22 cellular contexts compared by ENCODE assay signal in genomic region chr3:21274000-21274671, GRCh38.
DNase-seq lines count a peak whose midpoint lies in the region; ATAC-seq, FAIRE-seq and TF ChIP-seq lines count a peak whose summit lies in the region.
"Had no signal": no experiment of that assay in that cellular context is flagged by ENCODE, and none has a peak within 500 bp of the region (broad histone marks: within the 10 kb centered on the region; RNA-seq: fewer than 3 reads in every experiment).

No MANE protein-coding gene starts in this region.

- ATAC-seq in IMR-90 (ENCODE audit: low read depth) = no peak
- ATAC-seq: CD8-positive, alpha-beta T cell; naive thymus-derived CD4-positive, alpha-beta T cell; stimulated activated naive CD8-positive, alpha-beta T cell treated with anti-CD3 and anti-CD28 coated beads, Interleukin-15, amount 100 ng/mL, for 72 hours had no signal

- peaks cover 9% of the 10 kb centered on the region for H3K9me3 Mint-ChIP-seq in nephron progenitor cell

- no TSS peak for BruUV-seq in IMR-90 (replicated peaks; lab: Mats Ljungman, UMichigan)

- WGBS in IMR-90 (ENCODE audit: extremely low coverage in 2 of 2, insufficient read length in 1 of 2), 2 experiments = no CpG with 5 or more reads among the region's 2 CpGs
- whole genome bisulfite sequencing in mesendoderm (ENCODE audit: extremely low coverage, insufficient coverage, low lambda C conversion rate) = no CpG with 5 or more reads among the region's 2 CpGs

- dilution Hi-C loops in IMR-90 (cut with HindIII; ENCODE audit: low sequenced_read_pairs, unreplicated experiment) = no loop called here

- peak; percentile 4 for DNase-seq in ACHN
- DNase-seq in IMR-90 = peak; percentile 17
- no peak for DNase-seq in mesendoderm
- DNase-seq in putamen (ENCODE audit: low spot score) = no peak
- DNase-seq in dorsolateral prefrontal cortex = no peak
- DNase-seq in nephron progenitor cell = no peak
- no peak for DNase-seq in central memory CD4-positive, alpha-beta T cell
- DNase-seq: activated CD4-positive, alpha-beta T cell treated with anti-CD3 and anti-CD28 coated beads, Interleukin-2, amount 10 ng/mL, durations not matched to agents 7 days and 5 days; activated T-cell treated with anti-CD3 and anti-CD28 coated beads, Interleukin-2, amount 50 U/mL, for 24 hours; CD8-positive, alpha-beta T cell; DMS79 treated with DMSO at 0.1 percent for 48 hours; naive thymus-derived CD4-positive, alpha-beta T cell; NCI-H1417 treated with DMSO at 0.1 percent for 48 hours; NCI-H2171; stimulated activated CD4-positive, alpha-beta T cell treated with anti-CD3 and anti-CD28 coated beads, Interleukin-15, amount 100 ng/mL, for 24 hours; stimulated activated naive CD8-positive, alpha-beta T cell treated with anti-CD3 and anti-CD28 coated beads, Interleukin-15, amount 100 ng/mL, for 72 hours had no signal

- H4K5ac ChIP-seq in IMR-90 (ENCODE audit: low read depth, low read length) (no peak overlapping the region), mesendoderm (ENCODE audit: low read length) (no peak overlapping the region)

- H2AK9ac ChIP-seq in IMR-90 (replicated peaks; ENCODE audit: low read depth, low read length, poor library complexity) = no peak overlapping the region

- no peak overlapping the region for H2BK20ac ChIP-seq in IMR-90 (ENCODE audit: low read depth, low read length)

- H4K8ac ChIP-seq in IMR-90 (ENCODE audit: low read depth in 2 of 2, low read length in 2 of 2) (no peak overlapping the region), mesendoderm (ENCODE audit: low read depth, low read length) (peak overlapping the region; percentile 13)

- no peaks in the 10 kb centered on the region for H3K4me1 Mint-ChIP-seq in nephron progenitor cell
- H3K4me1 Mint-ChIP-seq: activated CD4-positive, alpha-beta T cell treated with anti-CD3 and anti-CD28 coated beads, Interleukin-2, amount 10 ng/mL, durations not matched to agents 7 days and 5 days; activated naive CD4-positive, alpha-beta T cell treated with anti-CD3 and anti-CD28 coated beads, Interleukin-2, amount 50 U/mL, for 24 hours; naive thymus-derived CD4-positive, alpha-beta T cell; stimulated activated naive CD8-positive, alpha-beta T cell treated with anti-CD3 and anti-CD28 coated beads, Interleukin-15, amount 100 ng/mL, for 72 hours had no signal

- CTCF ChIA-PET in IMR-90 (lab: Yijun Ruan, JAX) = no interaction called here

- H3K4ac ChIP-seq in IMR-90 (ENCODE audit: low read depth, low read length) (no peak overlapping the region), mesendoderm (ENCODE audit: low read depth, low read length) (no peak overlapping the region)

- in situ Hi-C loops in ACHN (cut with HindIII; ENCODE audit: low pct_ligation_motif_present, low pct_unique_long_range_greater_than_20kb, low sequenced_read_pairs) = no loop called here
- in situ Hi-C loops in IMR-90 (cut with MboI; ENCODE audit: low sequenced_read_pairs) = no loop called here

- H2AFZ ChIP-seq in IMR-90 (replicated peaks; ENCODE audit: low read length, poor library complexity) = no peak overlapping the region

- H3K4me2 ChIP-seq in IMR-90 (ENCODE audit: low read depth, low read length) (no peak overlapping the region), mesendoderm (ENCODE audit: low read length) (no peak overlapping the region)

- no peak overlapping the region for H3K27ac Mint-ChIP-seq in nephron progenitor cell
- H3K27ac Mint-ChIP-seq: activated CD4-positive, alpha-beta T cell treated with anti-CD3 and anti-CD28 coated beads, Interleukin-2, amount 10 ng/mL, durations not matched to agents 7 days and 5 days; activated naive CD4-positive, alpha-beta T cell treated with anti-CD3 and anti-CD28 coated beads, Interleukin-2, amount 50 U/mL, for 24 hours; activated T-cell treated with anti-CD3 and anti-CD28 coated beads, Interleukin-2, amount 50 U/mL, for 24 hours; CD8-positive, alpha-beta T cell; naive thymus-derived CD4-positive, alpha-beta T cell; stimulated activated naive CD8-positive, alpha-beta T cell treated with anti-CD3 and anti-CD28 coated beads, Interleukin-15, amount 100 ng/mL, for 72 hours had no signal

- H2BK5ac ChIP-seq in IMR-90 (ENCODE audit: low read depth, low read length, poor library complexity, severe bottlenecking) (no peak overlapping the region), mesendoderm (ENCODE audit: low read length) (no peak overlapping the region)

- H3K36me3 ChIP-seq in IMR-90 (ENCODE audit: control insufficient read depth, insufficient read depth, low read length) = no peaks in the 10 kb centered on the region
- H3K36me3 ChIP-seq in mesendoderm (ENCODE audit: control insufficient read depth, insufficient read depth, low read length) = no peaks in the 10 kb centered on the region
- H3K36me3 ChIP-seq: cardiac muscle cell, prostate gland had no signal

- H3K9me1 ChIP-seq in IMR-90 (ENCODE audit: insufficient read depth, low read length) = no peaks in the 10 kb centered on the region

- H2AK5ac ChIP-seq in IMR-90 (ENCODE audit: low read depth, low read length) (no peak overlapping the region), mesendoderm (ENCODE audit: low read length) (no peak overlapping the region)

- H3K4me3 ChIP-seq in IMR-90 (ENCODE audit: insufficient read depth, low read depth, low read length) (no peak overlapping the region), mesendoderm (ENCODE audit: low read length) (no peak overlapping the region), dorsolateral prefrontal cortex (no peak overlapping the region)
- H3K4me3 ChIP-seq: cardiac muscle cell, prostate gland had no signal

- POLR2A ChIA-PET in IMR-90 (lab: Charles Lee; ENCODE audit: unreplicated experiment) = no interaction called here

- no peaks in the 10 kb centered on the region for H3K27me3 Mint-ChIP-seq in nephron progenitor cell (ENCODE audit: low read depth, poor library complexity)
- H3K27me3 Mint-ChIP-seq: activated CD4-positive, alpha-beta T cell treated with anti-CD3 and anti-CD28 coated beads, Interleukin-2, amount 10 ng/mL, durations not matched to agents 7 days and 5 days; activated naive CD4-positive, alpha-beta T cell treated with anti-CD3 and anti-CD28 coated beads, Interleukin-2, amount 50 U/mL, for 24 hours; activated T-cell treated with anti-CD3 and anti-CD28 coated beads, Interleukin-2, amount 50 U/mL, for 24 hours; naive thymus-derived CD4-positive, alpha-beta T cell; stimulated activated naive CD8-positive, alpha-beta T cell treated with anti-CD3 and anti-CD28 coated beads, Interleukin-15, amount 100 ng/mL, for 72 hours had no signal

- H2BK15ac ChIP-seq in IMR-90 (ENCODE audit: low read depth, low read length) = no peak overlapping the region
- H2BK15ac ChIP-seq in mesendoderm (replicated peaks; ENCODE audit: low read depth) = no peak overlapping the region

- H3K18ac ChIP-seq in IMR-90 (ENCODE audit: low read depth, low read length) (no peak overlapping the region), mesendoderm (ENCODE audit: low read length) (no peak overlapping the region)

- H3K9ac ChIP-seq in IMR-90 (ENCODE audit: low read depth, low read length) (no peak overlapping the region), mesendoderm (ENCODE audit: low read length) (no peak overlapping the region)

- no peak overlapping the region for H3K4me3 Mint-ChIP-seq in nephron progenitor cell
- H3K4me3 Mint-ChIP-seq: activated CD4-positive, alpha-beta T cell treated with anti-CD3 and anti-CD28 coated beads, Interleukin-2, amount 10 ng/mL, durations not matched to agents 7 days and 5 days; activated naive CD4-positive, alpha-beta T cell treated with anti-CD3 and anti-CD28 coated beads, Interleukin-2, amount 50 U/mL, for 24 hours; activated T-cell treated with anti-CD3 and anti-CD28 coated beads, Interleukin-2, amount 50 U/mL, for 24 hours; CD8-positive, alpha-beta T cell; naive thymus-derived CD4-positive, alpha-beta T cell; stimulated activated naive CD8-positive, alpha-beta T cell treated with anti-CD3 and anti-CD28 coated beads, Interleukin-15, amount 100 ng/mL, for 72 hours had no signal

- H3K9me3 ChIP-seq in IMR-90 (ENCODE audit: control insufficient read depth, insufficient read depth, low read length) = peaks cover 6% of the 10 kb centered on the region; the same call in 1 of the 2 replicates
- H3K9me3 ChIP-seq: prostate gland had no signal

- H3K4me1 ChIP-seq in IMR-90 (ENCODE audit: control insufficient read depth, insufficient read depth, low read length) (no peaks in the 10 kb centered on the region), mesendoderm (ENCODE audit: control insufficient read depth, low read depth, low read length) (no peaks in the 10 kb centered on the region)
- H3K4me1 ChIP-seq: prostate gland had no signal

- H3K79me2 ChIP-seq in mesendoderm (ENCODE audit: control insufficient read depth, insufficient read depth, low read length) = no peaks in the 10 kb centered on the region

- no peak overlapping the region for H3K23ac ChIP-seq in IMR-90 (ENCODE audit: low read depth, low read length)
- no peak overlapping the region for H3K23ac ChIP-seq in mesendoderm (ENCODE audit: low read length)

- TF ChIP-seq CTCF in IMR-90 (conservative IDR thresholded peaks at IDR 0.05; ENCODE audit: low read depth, low read length) (no peak), dorsolateral prefrontal cortex (IDR thresholded peaks at IDR 0.05 in 54 of 56, conservative IDR thresholded peaks at IDR 0.05 in 2 of 56; ENCODE audit: low read depth in 1 of 56, partially characterized antibody in 56 of 56) (no peak), nephron progenitor cell (IDR thresholded peaks at IDR 0.05) (no peak)

- H3K27me3 ChIP-seq in IMR-90 (ENCODE audit: control insufficient read depth, insufficient read depth, low read length) (no peaks in the 10 kb centered on the region), mesendoderm (ENCODE audit: insufficient read depth, low read length, poor library complexity) (no peaks in the 10 kb centered on the region), dorsolateral prefrontal cortex (no peaks in the 10 kb centered on the region)
- H3K27me3 ChIP-seq: cardiac muscle cell had no signal

- H2BK120ac ChIP-seq in IMR-90 (ENCODE audit: low read depth, low read length) (peak overlapping the region; percentile 3; the same call in 1 of the 2 replicates), mesendoderm (ENCODE audit: low read depth, low read length) (no peak overlapping the region)

- intact Hi-C loops in IMR-90 (cut with micrococcal nuclease) = no loop called here
- intact Hi-C loops in dorsolateral prefrontal cortex (cut with DNase I) = no loop called here

- no peaks in the 10 kb centered on the region for H3K36me3 Mint-ChIP-seq in nephron progenitor cell (ENCODE audit: low read depth)
- H3K36me3 Mint-ChIP-seq: activated naive CD4-positive, alpha-beta T cell treated with anti-CD3 and anti-CD28 coated beads, Interleukin-2, amount 50 U/mL, for 24 hours; CD8-positive, alpha-beta T cell had no signal

- H3K14ac ChIP-seq in IMR-90 (replicated peaks; ENCODE audit: low read depth, low read length) = no peak overlapping the region

- no peak for TF ChIP-seq RAD21 in IMR-90 (IDR thresholded peaks at IDR 0.05; ENCODE audit: low read length)

- H3K56ac ChIP-seq in IMR-90 (ENCODE audit: extremely low read depth, insufficient read depth, low read length) (no peak overlapping the region), mesendoderm (ENCODE audit: low read length) (no peak overlapping the region)

- no peaks in the 10 kb centered on the region for H4K20me1 ChIP-seq in IMR-90 (ENCODE audit: insufficient read depth, low read length)

- no peak overlapping the region for H4K91ac ChIP-seq in IMR-90 (ENCODE audit: insufficient read depth, low read depth, low read length)

- TF ChIP-seq POLR2A in IMR-90 (IDR thresholded peaks at IDR 0.05; ENCODE audit: low read depth, low read length) = no peak

- H3K27ac ChIP-seq in IMR-90 (ENCODE audit: insufficient read depth, low read length) (no peak overlapping the region), mesendoderm (ENCODE audit: low read depth, low read length) (no peak overlapping the region), dorsolateral prefrontal cortex (no peak overlapping the region)
- H3K27ac ChIP-seq: cardiac muscle cell, prostate gland had no signal

- peak; percentile 55 for FAIRE-seq in endometrium (lab: Jason Lieb, UNC)
- FAIRE-seq: RCC 7860, TTC549 had no signal

- H3K79me1 ChIP-seq in IMR-90 (ENCODE audit: low read depth in 1 of 2, low read length in 2 of 2) (no peaks in the 10 kb centered on the region), mesendoderm (ENCODE audit: low read length) (no peaks in the 10 kb centered on the region)

Comparison
In these comparisons a context has a peak if more than half of its experiments do, and no peak if none do; other contexts are left out.
1. DNase-seq: peak in ACHN (single experiment) and IMR-90 (single experiment); none in mesendoderm (single experiment), putamen (single experiment), dorsolateral prefrontal cortex (0 of 10), nephron progenitor cell (single experiment) and central memory CD4-positive, alpha-beta T cell (single experiment).